In genomic region chr3:158735296-158736033, GRCh38 we compare ENCODE assay signal across 29 cellular contexts. TPM values are rescaled to one million over a fixed set of nuclear protein-coding genes. Genes with fewer than 3 reads are reported as not detected.
"Had no signal": no experiment of that assay in that cellular context is flagged by ENCODE, and none has a peak within 500 bp of the region (broad histone marks: within the 10 kb centered on the region; RNA-seq: fewer than 3 reads in every experiment).

No MANE protein-coding gene starts in this region.

- ATAC-seq: left colon; left lung; lower lobe of right lung; mucosa of descending colon; naive thymus-derived CD4-positive, alpha-beta T cell; natural killer cell treated with Interleukin-12 subunit alpha and Interleukin-12 subunit beta and Interleukin-15 and Interleukin-18, amount 100 ng/mL, for 72 hours; right cardiac atrium; stimulated activated memory B cell treated with anti-CD40 and anti-IgM and Interleukin-4, amounts not matched to agents 10 μg/mL and 1 μg/mL and 100 μg/mL, for 72 hours; stimulated activated naive CD8-positive, alpha-beta T cell treated with anti-CD3 and anti-CD28 coated beads, Interleukin-15, amount 100 ng/mL, for 72 hours had no signal

- FAIRE-seq: kidney, small intestine had no signal

- H3K9me3 ChIP-seq: lower lobe of right lung, ovary, prostate gland had no signal

- H3K27me3 ChIP-seq: ovary, sigmoid colon, tibial nerve, uterus had no signal

- H3K4me3 ChIP-seq: left lung, lower lobe of right lung, mucosa of descending colon, ovary, prostate gland, sigmoid colon, spleen, tibial nerve, uterus had no signal

- H3K27ac ChIP-seq: left lung, lower lobe of right lung, ovary, prostate gland, sigmoid colon, spleen, tibial nerve, uterus had no signal

- H3K36me3 ChIP-seq: lower lobe of right lung, ovary, prostate gland, spleen, uterus had no signal

- DNase-seq: hippocampal formation; kidney; left colon; left lung; lower lobe of right lung; mammary epithelial cell; mesendoderm; midbrain; mucosa of descending colon; naive thymus-derived CD4-positive, alpha-beta T cell; occipital lobe; ovary; retina; right cardiac atrium; sigmoid colon; small intestine; spleen; stimulated activated CD4-positive, alpha-beta T cell treated with anti-CD3 and anti-CD28 coated beads, Interleukin-4, amount 100 ng/mL, for 4 hours; stimulated activated CD8-positive, alpha-beta memory T cell treated with anti-CD3 and anti-CD28 coated beads, Interleukin-4, amount 100 ng/mL, for 48 hours; stimulated activated naive CD4-positive, alpha-beta T cell treated with Interleukin-2 at 50 U/mL for 16 hours; stimulated activated naive CD8-positive, alpha-beta T cell treated with anti-CD3 and anti-CD28 coated beads, Interleukin-15, amount 100 ng/mL, for 72 hours; substantia nigra; uterus had no signal

RNA-seq across cellular contexts. Expression of gene RARRES1, which starts 3.2 kb away (rescaled TPM):
- total RNA-seq: myocyte; naive thymus-derived CD4-positive, alpha-beta T cell; natural killer cell treated with Interleukin-12 subunit alpha and Interleukin-12 subunit beta and Interleukin-15 and Interleukin-18, amount 100 ng/mL, for 72 hours had no signal
- polyA plus RNA-seq: naive thymus-derived CD4-positive, alpha-beta T cell; neural cell had no signal
